ENCODE assay signal across 9 cellular contexts in the genomic region with DNA sequence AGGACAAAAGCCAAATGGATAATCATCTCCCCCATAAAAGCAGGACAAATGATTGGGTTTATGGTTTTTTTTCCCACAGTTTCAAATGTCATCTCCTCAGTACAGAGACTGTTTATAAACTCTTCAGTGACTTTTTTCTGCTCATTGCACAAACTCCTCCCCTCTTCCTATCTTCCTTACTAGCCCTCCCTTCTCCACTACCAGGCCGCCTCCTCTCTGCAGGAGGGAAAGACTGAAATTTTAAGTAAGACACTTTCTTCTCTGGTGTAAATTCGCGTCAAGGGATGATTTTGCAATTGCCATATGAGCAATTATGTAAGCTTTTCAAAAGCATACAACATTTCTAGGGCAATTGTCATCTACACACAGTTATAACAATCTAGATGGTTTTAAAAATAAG. TPM values are rescaled to one million over a fixed set of nuclear protein-coding genes. Genes with fewer than 3 reads are reported as not detected.
DNase-seq lines count a peak whose midpoint lies in the region; ATAC-seq and TF ChIP-seq lines count a peak whose summit lies in the region.
"Had no signal": no experiment of that assay in that cellular context is flagged by ENCODE, and none has a peak within 500 bp of the region (broad histone marks: within the 10 kb centered on the region; RNA-seq: fewer than 3 reads in every experiment).

No MANE protein-coding gene starts in this region.

- peak overlapping the region; percentile 90 to 92 for H3K27ac Mint-ChIP-seq in T-cell
- H3K27ac Mint-ChIP-seq in activated CD8-positive, alpha-beta T cell treated with anti-CD3 and anti-CD28 coated beads, Interleukin-2, amount 10 ng/mL, durations not matched to agents 7 days and 5 days: no peak overlapping the region
- H3K27ac Mint-ChIP-seq: activated CD4-positive, alpha-beta memory T cell treated with anti-CD3 and anti-CD28 coated beads for 36 hours had no signal

- no peak overlapping the region for H3K4me3 ChIP-seq in HEK293 (ENCODE audit: low read depth, low read length)

- H3K9me3 ChIP-seq in HEK293 (ENCODE audit: control insufficient read depth, insufficient read depth, low read depth, low read length): no peaks in the 10 kb centered on the region

- peaks cover 10% of the 10 kb centered on the region for H3K36me3 Mint-ChIP-seq in T-cell
- H3K36me3 Mint-ChIP-seq in activated CD8-positive, alpha-beta T cell treated with anti-CD3 and anti-CD28 coated beads, Interleukin-2, amount 10 ng/mL, durations not matched to agents 7 days and 5 days (ENCODE audit: low read depth): no peaks in the 10 kb centered on the region
- H3K36me3 Mint-ChIP-seq: activated CD4-positive, alpha-beta memory T cell treated with anti-CD3 and anti-CD28 coated beads for 36 hours had no signal

- no peak for TF ChIP-seq CTCF in HEK293 (tag by site-specific recombination; IDR thresholded peaks at IDR 0.05)

- CTCF ChIA-PET in HEK293 (lab: Yijun Ruan, JAX) (no interaction called here), T-cell (lab: Charles Lee) (no interaction called here)
- CTCF ChIA-PET in activated CD8-positive, alpha-beta T cell treated with anti-CD3 and anti-CD28 coated beads, Interleukin-2, amount 10 ng/mL, durations not matched to agents 7 days and 5 days (lab: Charles Lee): interaction anchor here (0.9 kb wide), 1 partner anchor 16 kb away, joined by 3 read pairs; no protein-coding TSS in a partner anchor

- H3K4me1 ChIP-seq in HEK293 (ENCODE audit: control insufficient read depth, insufficient read depth, low read length): peaks cover 28% of the 10 kb centered on the region

- peak overlapping the region in 1 of 3 donors; percentile 68 for H3K4me3 Mint-ChIP-seq in T-cell
- no peak overlapping the region for H3K4me3 Mint-ChIP-seq in activated CD8-positive, alpha-beta T cell treated with anti-CD3 and anti-CD28 coated beads, Interleukin-2, amount 10 ng/mL, durations not matched to agents 7 days and 5 days
- H3K4me3 Mint-ChIP-seq: activated CD4-positive, alpha-beta memory T cell treated with anti-CD3 and anti-CD28 coated beads for 36 hours had no signal

- no peaks in the 10 kb centered on the region for H3K9me3 Mint-ChIP-seq in T-cell
- H3K9me3 Mint-ChIP-seq in activated CD8-positive, alpha-beta T cell treated with anti-CD3 and anti-CD28 coated beads, Interleukin-2, amount 10 ng/mL, durations not matched to agents 7 days and 5 days (ENCODE audit: insufficient read depth): no peaks in the 10 kb centered on the region
- H3K9me3 Mint-ChIP-seq: activated CD4-positive, alpha-beta memory T cell treated with anti-CD3 and anti-CD28 coated beads for 36 hours had no signal

- no peaks in the 10 kb centered on the region for H3K27me3 Mint-ChIP-seq in T-cell
- H3K27me3 Mint-ChIP-seq in activated CD8-positive, alpha-beta T cell treated with anti-CD3 and anti-CD28 coated beads, Interleukin-2, amount 10 ng/mL, durations not matched to agents 7 days and 5 days (ENCODE audit: low read depth): no peaks in the 10 kb centered on the region
- H3K27me3 Mint-ChIP-seq: activated CD4-positive, alpha-beta memory T cell treated with anti-CD3 and anti-CD28 coated beads for 36 hours had no signal

- H3K36me3 ChIP-seq in HEK293 (ENCODE audit: control insufficient read depth in 2 of 2, insufficient read depth in 1 of 2, low read length in 2 of 2): no peaks in the 10 kb centered on the region

- peak in 1 of 4 experiments; percentile 19 for ATAC-seq in T-cell (replicated peaks in 1 of 4)
- ATAC-seq in GM19467 (IDR thresholded peaks at IDR 0.05; ENCODE audit: unreplicated experiment): no peak
- ATAC-seq in activated CD8-positive, alpha-beta T cell treated with anti-CD3 and anti-CD28 coated beads, Interleukin-2, amount 10 ng/mL, durations not matched to agents 7 days and 5 days: no peak
- no peak for ATAC-seq in GM21360 (IDR thresholded peaks at IDR 0.05; ENCODE audit: unreplicated experiment)

- POLR2A ChIA-PET in HEK293 (lab: Yijun Ruan, JAX): interaction anchor here (1.8 kb wide), 1 partner anchor 37 kb away, joined by 5 read pairs; a partner anchor contains a TSS
- POLR2A ChIA-PET in T-cell (lab: Charles Lee): interaction anchor here (1.2 kb wide), 2 partner anchors 8 to 12 kb away, joined by 4 read pairs; no protein-coding TSS in a partner anchor
- POLR2A ChIA-PET in activated CD8-positive, alpha-beta T cell treated with anti-CD3 and anti-CD28 coated beads, Interleukin-2, amount 10 ng/mL, durations not matched to agents 7 days and 5 days (lab: Charles Lee): interaction anchor here (1.1 to 6.2 kb wide), 2 partner anchors 29 to 36 kb away, joined by 4 to 28 read pairs; a partner anchor contains a TSS

- DNase-seq in AG08395 (ENCODE audit: low spot score) (peak; percentile 72), T-cell (no peak), iris pigment epithelial cell (ENCODE audit: low read depth) (peak; percentile 92), HuH-7.5 (ENCODE audit: low spot score) (no peak)
- DNase-seq in activated CD8-positive, alpha-beta T cell treated with anti-CD3 and anti-CD28 coated beads, Interleukin-2, amount 10 ng/mL, durations not matched to agents 7 days and 5 days: no peak
- DNase-seq: activated CD4-positive, alpha-beta memory T cell treated with anti-CD3 and anti-CD28 coated beads for 36 hours had no signal

- H3K4me1 Mint-ChIP-seq in T-cell: peaks cover 80 to 86% (median 82%) of the 10 kb centered on the region in 3 donors
- H3K4me1 Mint-ChIP-seq in activated CD8-positive, alpha-beta T cell treated with anti-CD3 and anti-CD28 coated beads, Interleukin-2, amount 10 ng/mL, durations not matched to agents 7 days and 5 days (ENCODE audit: low read depth): peaks cover 70% of the 10 kb centered on the region

- no peak overlapping the region for H3K27ac ChIP-seq in HEK293 (ENCODE audit: extremely low read depth, low read depth, low read length)

TF ChIP-seq in HEK293, 187 proteins besides CTCF, POLR2A, EP300 and RAD21 (continues in another document):
- no peak for TF ChIP-seq KLF16 (tag by site-specific recombination; IDR thresholded peaks at IDR 0.05)
- TF ChIP-seq GLIS1 (tag by site-specific recombination; IDR thresholded peaks at IDR 0.05): peak; percentile 70
- TF ChIP-seq ZNF433 (tag by site-specific recombination; IDR thresholded peaks at IDR 0.05; ENCODE audit: low read depth): no peak
- no peak for TF ChIP-seq ZFP37 (tag by site-specific recombination; IDR thresholded peaks at IDR 0.05)
- no peak for TF ChIP-seq ZNF837 (tag by site-specific recombination; IDR thresholded peaks at IDR 0.05)
- TF ChIP-seq TRIM28 (IDR thresholded peaks at IDR 0.05; ENCODE audit: borderline replicate concordance, low read length): peak; percentile 20; the same call in 1 of the 2 replicates
- TF ChIP-seq ZNF391 (tag by site-specific recombination; IDR thresholded peaks at IDR 0.05; ENCODE audit: borderline replicate concordance, low read depth): no peak
- TF ChIP-seq, protein P1, sequence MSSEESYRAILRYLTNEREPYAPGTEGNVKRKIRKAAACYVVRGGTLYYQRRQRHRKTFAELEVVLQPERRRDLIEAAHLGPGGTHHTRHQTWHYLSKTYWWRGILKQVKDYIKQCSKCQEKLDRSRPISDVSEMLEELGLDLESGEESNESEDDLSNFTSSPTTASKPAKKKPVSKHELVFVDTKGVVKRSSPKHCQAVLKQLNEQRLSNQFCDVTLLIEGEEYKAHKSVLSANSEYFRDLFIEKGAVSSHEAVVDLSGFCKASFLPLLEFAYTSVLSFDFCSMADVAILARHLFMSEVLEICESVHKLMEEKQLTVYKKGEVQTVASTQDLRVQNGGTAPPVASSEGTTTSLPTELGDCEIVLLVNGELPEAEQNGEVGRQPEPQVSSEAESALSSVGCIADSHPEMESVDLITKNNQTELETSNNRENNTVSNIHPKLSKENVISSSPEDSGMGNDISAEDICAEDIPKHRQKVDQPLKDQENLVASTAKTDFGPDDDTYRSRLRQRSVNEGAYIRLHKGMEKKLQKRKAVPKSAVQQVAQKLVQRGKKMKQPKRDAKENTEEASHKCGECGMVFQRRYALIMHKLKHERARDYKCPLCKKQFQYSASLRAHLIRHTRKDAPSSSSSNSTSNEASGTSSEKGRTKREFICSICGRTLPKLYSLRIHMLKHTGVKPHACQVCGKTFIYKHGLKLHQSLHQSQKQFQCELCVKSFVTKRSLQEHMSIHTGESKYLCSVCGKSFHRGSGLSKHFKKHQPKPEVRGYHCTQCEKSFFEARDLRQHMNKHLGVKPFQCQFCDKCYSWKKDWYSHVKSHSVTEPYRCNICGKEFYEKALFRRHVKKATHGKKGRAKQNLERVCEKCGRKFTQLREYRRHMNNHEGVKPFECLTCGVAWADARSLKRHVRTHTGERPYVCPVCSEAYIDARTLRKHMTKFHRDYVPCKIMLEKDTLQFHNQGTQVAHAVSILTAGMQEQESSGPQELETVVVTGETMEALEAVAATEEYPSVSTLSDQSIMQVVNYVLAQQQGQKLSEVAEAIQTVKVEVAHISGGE (tag by site-specific recombination; conservative IDR thresholded peaks at IDR 0.05; ENCODE audit: low read depth): no peak
- TF ChIP-seq, protein P2, sequence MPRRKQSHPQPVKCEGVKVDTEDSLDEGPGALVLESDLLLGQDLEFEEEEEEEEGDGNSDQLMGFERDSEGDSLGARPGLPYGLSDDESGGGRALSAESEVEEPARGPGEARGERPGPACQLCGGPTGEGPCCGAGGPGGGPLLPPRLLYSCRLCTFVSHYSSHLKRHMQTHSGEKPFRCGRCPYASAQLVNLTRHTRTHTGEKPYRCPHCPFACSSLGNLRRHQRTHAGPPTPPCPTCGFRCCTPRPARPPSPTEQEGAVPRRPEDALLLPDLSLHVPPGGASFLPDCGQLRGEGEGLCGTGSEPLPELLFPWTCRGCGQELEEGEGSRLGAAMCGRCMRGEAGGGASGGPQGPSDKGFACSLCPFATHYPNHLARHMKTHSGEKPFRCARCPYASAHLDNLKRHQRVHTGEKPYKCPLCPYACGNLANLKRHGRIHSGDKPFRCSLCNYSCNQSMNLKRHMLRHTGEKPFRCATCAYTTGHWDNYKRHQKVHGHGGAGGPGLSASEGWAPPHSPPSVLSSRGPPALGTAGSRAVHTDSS (tag by site-specific recombination; IDR thresholded peaks at IDR 0.05): no peak
- no peak for TF ChIP-seq GLIS2 (tag by site-specific recombination; IDR thresholded peaks at IDR 0.05)
- TF ChIP-seq OVOL3 (tag by site-specific recombination; IDR thresholded peaks at IDR 0.05): no peak
- no peak for TF ChIP-seq ZNF140 (tag by site-specific recombination; IDR thresholded peaks at IDR 0.05)
- TF ChIP-seq ZXDB (tag by site-specific recombination; IDR thresholded peaks at IDR 0.05): 0 out of 2 replicates have a peak, but pooled peaks have one; percentile 13
- TF ChIP-seq FEZF1 (tag by site-specific recombination; IDR thresholded peaks at IDR 0.05): peak; percentile 81
- TF ChIP-seq MZF1 (tag by site-specific recombination; IDR thresholded peaks at IDR 0.05; ENCODE audit: borderline replicate concordance): no peak
- no peak for TF ChIP-seq ZNF341 (tag by site-specific recombination; IDR thresholded peaks at IDR 0.05; ENCODE audit: low read depth)
- TF ChIP-seq ZNF223 (tag by site-specific recombination; IDR thresholded peaks at IDR 0.05): no peak

RNA-seq across cellular contexts. Expression of a gene that starts 37.0 kb away (rescaled TPM):
- 1,000 to 10,000 TPM in 2 of 5 donors, 100 to 1,000 TPM in 3; 484 to 1,238 (median 551) TPM for total RNA-seq in T-cell
- 100 to 1,000 TPM; 113 to 118 TPM for total RNA-seq in activated CD8-positive, alpha-beta T cell treated with anti-CD3 and anti-CD28 coated beads, Interleukin-2, amount 10 ng/mL, durations not matched to agents 7 days and 5 days

Comparison
In these comparisons a context has a peak if more than half of its experiments do, and no peak if none do; other contexts are left out.
1. DNase-seq: peak in AG08395 (single experiment) and iris pigment epithelial cell (single experiment); none in T-cell (0 of 34), HuH-7.5 (single experiment) and activated CD8-positive, alpha-beta T cell treated with anti-CD3 and anti-CD28 coated beads, Interleukin-2, amount 10 ng/mL, durations not matched to agents 7 days and 5 days (single experiment).
2. RNA of a gene that starts 37.0 kb away (total RNA-seq): 484 to 1,238 TPM in T-cell; 113 to 118 TPM in activated CD8-positive, alpha-beta T cell treated with anti-CD3 and anti-CD28 coated beads, Interleukin-2, amount 10 ng/mL, durations not matched to agents 7 days and 5 days; every median in the first group is over 4 times any median in the second.